8 cellular contexts compared by ENCODE assay signal in the genomic region with DNA sequence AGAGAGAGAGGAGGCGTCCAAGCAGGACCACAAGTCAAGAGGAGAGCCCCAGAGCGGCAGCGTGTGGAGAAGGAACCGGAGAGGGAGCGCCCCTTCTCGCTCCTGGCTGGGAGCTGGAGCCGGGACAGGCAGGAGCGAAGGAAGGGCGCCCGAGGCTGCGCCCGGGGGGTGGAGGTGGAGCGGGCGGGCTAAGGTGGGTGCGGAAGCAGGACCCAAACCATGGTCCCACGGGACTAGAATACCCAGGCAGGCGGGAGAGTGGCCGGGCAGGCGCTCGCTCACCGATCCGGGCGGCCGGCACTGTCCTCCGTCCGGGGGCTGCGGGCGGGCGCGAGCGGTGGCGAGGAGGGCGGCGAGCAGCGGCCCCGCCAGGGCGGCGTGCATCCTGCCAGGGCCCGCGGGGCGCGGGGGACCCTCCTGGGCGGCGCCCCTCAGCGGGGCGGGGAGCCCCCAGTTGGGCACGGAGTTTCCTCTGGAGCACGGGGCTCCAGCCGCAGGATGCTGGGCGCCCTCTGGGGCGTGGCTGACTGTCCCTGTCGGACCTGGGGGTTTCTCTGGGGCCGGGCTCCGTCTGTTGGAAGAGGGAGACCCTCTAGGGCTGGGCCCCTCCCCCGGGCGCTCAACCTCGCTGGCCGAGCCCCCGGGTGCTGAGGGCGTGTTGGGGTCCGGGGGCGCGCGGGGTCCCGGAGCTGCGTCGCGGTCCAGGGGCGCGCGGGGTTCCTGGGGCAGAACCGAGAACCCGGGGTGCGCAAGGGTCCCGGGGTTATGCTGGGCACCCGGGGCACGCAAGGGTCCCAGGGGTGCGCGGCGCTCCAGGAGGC. TPM values are rescaled to one million over a fixed set of nuclear protein-coding genes. Genes with fewer than 3 reads are reported as not detected.
DNase-seq lines count a peak whose midpoint lies in the region; ATAC-seq, FAIRE-seq and TF ChIP-seq lines count a peak whose summit lies in the region.

No MANE protein-coding gene starts in this region.

- H4K20me1 ChIP-seq in BLaER1 treated with 17β-estradiol and CSF1 and Interleukin-3, amounts not matched to agents 10 nM and 100 nM: peaks cover 0 to 32% (median 11%) of the 10 kb centered on the region in 11 experiments; a peak in 12 of 22 replicates
- H4K20me1 ChIP-seq in osteoblast (ENCODE audit: insufficient read depth, low read length): no peaks in the 10 kb centered on the region

- TF ChIP-seq CTCF in foreskin fibroblast (IDR thresholded peaks at IDR 0.05; ENCODE audit: low read depth, low read length) (no peak), osteoblast (IDR thresholded peaks at IDR 0.05; ENCODE audit: extremely low read depth, low read depth, low read length) (no peak)

- H2AFZ ChIP-seq in osteoblast (ENCODE audit: low read length): no peak overlapping the region

- H3K27ac ChIP-seq in BLaER1 treated with 17β-estradiol and CSF1 and Interleukin-3, amounts not matched to agents 10 nM and 100 nM: no peak overlapping the region
- no peak overlapping the region for H3K27ac ChIP-seq in osteoblast (ENCODE audit: low read depth, low read length)

- H3K4me1 ChIP-seq in BLaER1 treated with 17β-estradiol and CSF1 and Interleukin-3, amounts not matched to agents 10 nM and 100 nM: peaks cover 7 to 11% (median 7%) of the 10 kb centered on the region in 10 experiments; a peak in 17 of 20 replicates
- H3K4me1 ChIP-seq in NT2/D1 (ENCODE audit: insufficient read depth, insufficient read length) (peaks cover 16% of the 10 kb centered on the region), osteoblast (ENCODE audit: insufficient read depth, low read length) (peaks cover 6% of the 10 kb centered on the region)

- peak overlapping the region; percentile 55 to 78 (median 68) for H3K4me3 ChIP-seq in BLaER1 treated with 17β-estradiol and CSF1 and Interleukin-3, amounts not matched to agents 10 nM and 100 nM
- H3K4me3 ChIP-seq in NT2/D1 (ENCODE audit: insufficient read length, low read depth): peak overlapping the region; percentile 76
- peak overlapping the region; percentile 5 to 48 for H3K4me3 ChIP-seq in foreskin fibroblast (ENCODE audit: low read depth in 1 of 2, low read length in 2 of 2)
- peak overlapping the region; percentile 19 for H3K4me3 ChIP-seq in osteoblast (ENCODE audit: insufficient read depth, low read length)

- FAIRE-seq in GM19239 (lab: Jason Lieb, UNC): no peak

- DNase-seq in NT2/D1 (ENCODE audit: low read depth, low spot score): no peak
- peak in 1 of 2 donors; percentile 59 for DNase-seq in foreskin fibroblast
- peak; percentile 93 for DNase-seq in osteoblast (ENCODE audit: insufficient read length, low spot score, missing footprints)
- no peak for DNase-seq in effector CD8-positive, alpha-beta T cell (lab: John Stamatoyannopoulos, UW)
- DNase-seq in GM19239 (ENCODE audit: insufficient read length, low spot score): no peak
- no peak for DNase-seq in NK-92 treated with Interleukin-12 subunit alpha and Interleukin-12 subunit beta, amount 100 ng/mL, for 24 hours (lab: John Stamatoyannopoulos, UW)

- H3K4me2 ChIP-seq in BLaER1 treated with 17β-estradiol and CSF1 and Interleukin-3, amounts not matched to agents 10 nM and 100 nM: peak overlapping the region; percentile 93 to 100 (median 100)
- H3K4me2 ChIP-seq in osteoblast (ENCODE audit: insufficient read depth, low read length): peak overlapping the region; percentile 36

- H3K9ac ChIP-seq in BLaER1 treated with 17β-estradiol and CSF1 and Interleukin-3, amounts not matched to agents 10 nM and 100 nM: peak overlapping the region; percentile 42 to 76 (median 60); a peak in 20 of 22 replicates
- peak overlapping the region; percentile 87 for H3K9ac ChIP-seq in NT2/D1 (ENCODE audit: insufficient read length, low read depth)

- H3K27me3 ChIP-seq in BLaER1 treated with 17β-estradiol and CSF1 and Interleukin-3, amounts not matched to agents 10 nM and 100 nM: peaks cover 43 to 66% (median 55%) of the 10 kb centered on the region in 11 experiments
- peaks cover 36% of the 10 kb centered on the region for H3K27me3 ChIP-seq in NT2/D1 (ENCODE audit: insufficient read depth, insufficient read length)
- H3K27me3 ChIP-seq in osteoblast (ENCODE audit: insufficient read depth, low read length): peaks cover 49% of the 10 kb centered on the region

- H3K9me3 ChIP-seq in BLaER1 treated with 17β-estradiol and CSF1 and Interleukin-3, amounts not matched to agents 10 nM and 100 nM (replicated peaks in 1 of 11): no peaks in the 10 kb centered on the region
- no peaks in the 10 kb centered on the region for H3K9me3 ChIP-seq in NT2/D1 (ENCODE audit: insufficient read depth, low read length)
- no peaks in the 10 kb centered on the region for H3K9me3 ChIP-seq in osteoblast (ENCODE audit: low read depth, low read length)

- H3K79me2 ChIP-seq in osteoblast (ENCODE audit: insufficient read depth, low read length): no peaks in the 10 kb centered on the region

- ATAC-seq in GM21360 (IDR thresholded peaks at IDR 0.05; ENCODE audit: unreplicated experiment): no peak

- no peaks in the 10 kb centered on the region for H3K36me3 ChIP-seq in BLaER1 treated with 17β-estradiol and CSF1 and Interleukin-3, amounts not matched to agents 10 nM and 100 nM
- H3K36me3 ChIP-seq in NT2/D1 (ENCODE audit: insufficient read depth, insufficient read length, low read length): peaks cover 31% of the 10 kb centered on the region
- H3K36me3 ChIP-seq in osteoblast (ENCODE audit: insufficient read depth, low read length): no peaks in the 10 kb centered on the region

RNA-seq across cellular contexts. Expression of a gene that starts 0.6 kb away (rescaled TPM):
- total RNA-seq in osteoblast: under 0.01 TPM in 2 replicates

Comparison
In these comparisons a context has a peak if more than half of its experiments do, and no peak if none do; other contexts are left out.
1. H3K4me3 ChIP-seq: peak in every context shown above with its lines; median percentile 76 in NT2/D1; 68 in BLaER1 treated with 17β-estradiol and CSF1 and Interleukin-3, amounts not matched to agents 10 nM and 100 nM; 26 in foreskin fibroblast; 19 in osteoblast.